15 cellular contexts compared by ENCODE assay signal in genomic region chr22:37328017-37328416, GRCh38. TPM values are rescaled to one million over a fixed set of nuclear protein-coding genes. Genes with fewer than 3 reads are reported as not detected.
DNase-seq lines count a peak whose midpoint lies in the region; FAIRE-seq and TF ChIP-seq lines count a peak whose summit lies in the region.
"Had no signal": no experiment of that assay in that cellular context is flagged by ENCODE, and none has a peak within 500 bp of the region (broad histone marks: within the 10 kb centered on the region; RNA-seq: fewer than 3 reads in every experiment).

No MANE protein-coding gene starts in this region.

- no peak for TF ChIP-seq POLR2A in GM12891 (IDR thresholded peaks at IDR 0.05; ENCODE audit: low read depth, low read length)

- H3K4me3 ChIP-seq in AG10803 (ENCODE audit: low read length): no peak overlapping the region
- H3K4me3 ChIP-seq: lung had no signal

- peak; percentile 81 for DNase-seq in AG10803 (ENCODE audit: low read depth)
- peak; percentile 99 for DNase-seq in HT1080 (ENCODE audit: low read depth)
- DNase-seq in astrocyte of the hippocampus (ENCODE audit: low read depth, low spot score): peak; percentile 48
- peak; percentile 32 to 77 for DNase-seq in lung microvascular endothelial cell (ENCODE audit: low read depth in 2 of 2)
- no peak for DNase-seq in GM12891 (ENCODE audit: insufficient read length, low spot score)
- no peak for DNase-seq in SHP77 (lab: John Stamatoyannopoulos, UW)
- no peak for DNase-seq in DMS53 treated with DMSO at 0.1 percent for 48 hours (lab: John Stamatoyannopoulos, UW; ENCODE audit: unreplicated experiment)
- DNase-seq in NCI-H187 (lab: John Stamatoyannopoulos, UW): no peak
- DNase-seq: activated CD8-positive, alpha-beta memory T cell treated with anti-CD3 and anti-CD28 coated beads for 24 hours; activated naive CD8-positive, alpha-beta T cell treated with anti-CD3 and anti-CD28 coated beads, Interleukin-2, amount 10 ng/mL, durations not matched to agents 7 days and 5 days; CD4-positive, CD25-positive, alpha-beta regulatory T cell; hypothalamus; NCI-H2107; T-helper 9 cell had no signal

- FAIRE-seq in GM12891 (lab: Jason Lieb, UNC): no peak

- no peak for TF ChIP-seq CTCF in AG10803 (conservative IDR thresholded peaks at IDR 0.05; ENCODE audit: low read length)

TF ChIP-seq in GM12891, 5 proteins besides CTCF, POLR2A, EP300 and RAD21:
- TF ChIP-seq PAX5 (IDR thresholded peaks at IDR 0.05; ENCODE audit: insufficient read depth, low read length, severe bottlenecking): no peak
- TF ChIP-seq TAF1 (IDR thresholded peaks at IDR 0.05; ENCODE audit: low read depth, low read length): no peak
- TF ChIP-seq POU2F2 (IDR thresholded peaks at IDR 0.05; ENCODE audit: low read depth, low read length): no peak
- TF ChIP-seq POLR2AphosphoS5 (IDR thresholded peaks at IDR 0.05; ENCODE audit: low read depth, low read length): no peak
- no peak for TF ChIP-seq SPI1 (IDR thresholded peaks at IDR 0.05; ENCODE audit: low read depth, low read length)

RNA-seq across cellular contexts. Expression of gene CYTH4, which starts 45.7 kb away (rescaled TPM):
- total RNA-seq in HT1080 (2014; rRNA removed; shearing (Covaris generic)): 0.33 and 2.6 TPM in 2 replicates
- 1.3 and 1.4 TPM in 2 replicates for polyA plus RNA-seq in HT1080 (2015; cell fraction: cytosol; rRNA removed)
- 4.4 and 4.5 TPM in 2 replicates for polyA plus RNA-seq in HT1080 (2015; cell fraction: nucleus; rRNA removed)
- total RNA-seq in lung microvascular endothelial cell: under 0.01 TPM in 1 of 2 replicates, not detected in the other
- 12.4 TPM for polyA plus RNA-seq in GM12891 (2012; ENCODE audit: low read depth, missing spikeins)

Comparison
In these comparisons a context has a peak if more than half of its experiments do, and no peak if none do; other contexts are left out.
1. DNase-seq: peak in AG10803 (single experiment), HT1080 (single experiment), astrocyte of the hippocampus (single experiment) and lung microvascular endothelial cell (2 of 2); none in GM12891 (single experiment), SHP77 (0 of 2), DMS53 treated with DMSO at 0.1 percent for 48 hours (single experiment) and NCI-H187 (0 of 2).